8 cellular contexts compared by ENCODE assay signal in genomic region chr5:891837-892389, GRCh38. TPM values are rescaled to one million over a fixed set of nuclear protein-coding genes. Genes with fewer than 3 reads are reported as not detected.
A peak's percentile ranks its signal among the peaks of the same experiment; 100 is the strongest.
DNase-seq lines count a peak whose midpoint lies in the region; ATAC-seq and TF ChIP-seq lines count a peak whose summit lies in the region.

No MANE protein-coding gene starts in this region.

- peak; percentile 6 for ATAC-seq in GM19351 (IDR thresholded peaks at IDR 0.05; ENCODE audit: unreplicated experiment)

- H3K4me3 ChIP-seq in BJ (ENCODE audit: low read depth, low read length) (peak overlapping the region; percentile 96), NB4 (ENCODE audit: low read depth, low read length) (peak overlapping the region; percentile 80)

- peaks cover 18% of the 10 kb centered on the region for H3K36me3 ChIP-seq in BJ (ENCODE audit: control insufficient read depth, insufficient read depth, low read length)

- CTCF ChIA-PET in BJ (lab: Yijun Ruan, JAX) = interaction anchor here (1.8 to 4.0 kb wide), 3 partner anchors 11 to 222 kb away, joined by 7 to 18 read pairs (median 8); no protein-coding TSS in a partner anchor

- in situ Hi-C loops in T47D (cut with HindIII; ENCODE audit: low pct_unique_long_range_greater_than_20kb, low sequenced_read_pairs) = no loop called here

- H3K4me1 Mint-ChIP-seq in stimulated activated naive CD8-positive, alpha-beta T cell treated with anti-CD3 and anti-CD28 coated beads, Interleukin-15, Interleukin-2, amounts not matched to agents 100 ng/mL and 50 ng/mL, for 24 hours (ENCODE audit: low read depth) = peaks cover 36% of the 10 kb centered on the region

- no peaks in the 10 kb centered on the region for H3K9me3 Mint-ChIP-seq in stimulated activated naive CD8-positive, alpha-beta T cell treated with anti-CD3 and anti-CD28 coated beads, Interleukin-15, Interleukin-2, amounts not matched to agents 100 ng/mL and 50 ng/mL, for 24 hours

- TF ChIP-seq CTCF in BJ (IDR thresholded peaks at IDR 0.05; ENCODE audit: insufficient read depth, low read depth, low read length) (no peak), NB4 (IDR thresholded peaks at IDR 0.05; ENCODE audit: low read depth, low read length) (no peak)

- POLR2A ChIA-PET in BJ (lab: Charles Lee) = interaction anchor here (0.6 kb wide), 1 partner anchor 724 kb away, joined by 3 read pairs; no protein-coding TSS in a partner anchor

- DNase-seq in BJ (ENCODE audit: low read depth) (no peak), NB4 (ENCODE audit: low read depth) (peak; percentile 47), T47D (ENCODE audit: low read depth in 1 of 2, low spot score in 1 of 2) (peak; percentile 39 to 86), kidney tubule cell (ENCODE audit: low spot score) (peak; percentile 27), NCI-H524 treated with DMSO at 0.1 percent for 48 hours (lab: John Stamatoyannopoulos, UW) (no peak), dedifferentiated amniotic fluid mesenchymal stem cell (ENCODE audit: extremely low spot score) (no peak)

- no peaks in the 10 kb centered on the region for H3K27me3 Mint-ChIP-seq in stimulated activated naive CD8-positive, alpha-beta T cell treated with anti-CD3 and anti-CD28 coated beads, Interleukin-15, Interleukin-2, amounts not matched to agents 100 ng/mL and 50 ng/mL, for 24 hours

- peak overlapping the region; percentile 92 for H3K27ac Mint-ChIP-seq in stimulated activated naive CD8-positive, alpha-beta T cell treated with anti-CD3 and anti-CD28 coated beads, Interleukin-15, Interleukin-2, amounts not matched to agents 100 ng/mL and 50 ng/mL, for 24 hours

- H3K36me3 Mint-ChIP-seq in stimulated activated naive CD8-positive, alpha-beta T cell treated with anti-CD3 and anti-CD28 coated beads, Interleukin-15, Interleukin-2, amounts not matched to agents 100 ng/mL and 50 ng/mL, for 24 hours (ENCODE audit: low read depth) = peaks cover 79% of the 10 kb centered on the region

- no peak for TF ChIP-seq POLR2A in NB4 (IDR thresholded peaks at IDR 0.05; ENCODE audit: extremely low read depth, insufficient read length)

- peak overlapping the region; percentile 87 for H3K4me3 Mint-ChIP-seq in stimulated activated naive CD8-positive, alpha-beta T cell treated with anti-CD3 and anti-CD28 coated beads, Interleukin-15, Interleukin-2, amounts not matched to agents 100 ng/mL and 50 ng/mL, for 24 hours

- no peaks in the 10 kb centered on the region for H3K27me3 ChIP-seq in BJ (ENCODE audit: control insufficient read depth, insufficient read depth, low read length)

RNA-seq across cellular contexts. Expression of gene BRD9, which starts 0.7 kb away (rescaled TPM):
- polyA plus RNA-seq in BJ (2011; rRNA removed) = 10.8 and 12.3 TPM in 2 replicates
- polyA minus RNA-seq in BJ (2011; rRNA and poly(A)+ RNA removed) = 13.2 and 16.5 TPM in 2 replicates

RNA-seq across cellular contexts. Expression of gene TRIP13, which starts 0.8 kb away (rescaled TPM):
- polyA plus RNA-seq in BJ (2011; rRNA removed) = 20.4 and 23.1 TPM in 2 replicates
- 7.9 and 9.4 TPM in 2 replicates for polyA minus RNA-seq in BJ (2011; rRNA and poly(A)+ RNA removed)

RNA-seq across cellular contexts. Expression of gene ZDHHC11, which starts 41.1 kb away (rescaled TPM):
- 0.10 and 0.15 TPM in 2 replicates for polyA plus RNA-seq in BJ (2011; rRNA removed)
- polyA minus RNA-seq in BJ (2011; rRNA and poly(A)+ RNA removed) = 0.26 and 0.38 TPM in 2 replicates

Comparison
In these comparisons a context has a peak if more than half of its experiments do, and no peak if none do; other contexts are left out.
1. DNase-seq: peak in NB4 (single experiment), T47D (2 of 2) and kidney tubule cell (single experiment); none in BJ (single experiment), NCI-H524 treated with DMSO at 0.1 percent for 48 hours (single experiment) and dedifferentiated amniotic fluid mesenchymal stem cell (single experiment).